In genomic region chr10:96271017-96271815, GRCh38 we compare ENCODE assay signal across 8 cellular contexts. TPM values are rescaled to one million over a fixed set of nuclear protein-coding genes. Genes with fewer than 3 reads are reported as not detected.
A peak's percentile ranks its signal among the peaks of the same experiment; 100 is the strongest.
DNase-seq lines count a peak whose midpoint lies in the region; ATAC-seq, FAIRE-seq and TF ChIP-seq lines count a peak whose summit lies in the region.

Gene BLNK, minus strand, starts transcription at chr10:96271569. Its CDS starts 171 bp downstream, at chr10:96271398.

- H3K4me2 ChIP-seq in BLaER1 = peak within 1 kb of the TSS; percentile 95

- H3K27me3 ChIP-seq in BLaER1 = no peaks in the 10 kb centered on the region
- no peaks in the 10 kb centered on the region for H3K27me3 ChIP-seq in A673 (replicated peaks; ENCODE audit: insufficient read depth, low read depth, low read length, poor library complexity)

- peak; percentile 75 for ATAC-seq in HG03175 (IDR thresholded peaks at IDR 0.05; ENCODE audit: unreplicated experiment)
- ATAC-seq in activated naive CD8-positive, alpha-beta T cell treated with anti-CD3 and anti-CD28 coated beads, Interleukin-2, amount 50 U/mL, for 24 hours = peak; percentile 26

- H3K9me3 Mint-ChIP-seq in activated naive CD8-positive, alpha-beta T cell treated with anti-CD3 and anti-CD28 coated beads, Interleukin-2, amount 50 U/mL, for 24 hours = no peaks in the 10 kb centered on the region

- H3K27ac ChIP-seq in BLaER1 = peak within 1 kb of the TSS; percentile 83
- no peak within 1 kb of the TSS for H3K27ac ChIP-seq in A673 (ENCODE audit: low read depth, low read length, poor library complexity, severe bottlenecking)

- peaks cover 11% of the 10 kb centered on the region for H3K4me1 Mint-ChIP-seq in activated naive CD8-positive, alpha-beta T cell treated with anti-CD3 and anti-CD28 coated beads, Interleukin-2, amount 50 U/mL, for 24 hours

- peaks cover 24% of the 10 kb centered on the region for H4K20me1 ChIP-seq in BLaER1

- no peaks in the 10 kb centered on the region for H3K36me3 Mint-ChIP-seq in activated naive CD8-positive, alpha-beta T cell treated with anti-CD3 and anti-CD28 coated beads, Interleukin-2, amount 50 U/mL, for 24 hours (ENCODE audit: low read depth)

- intact Hi-C loops in A673 (cut with micrococcal nuclease; ENCODE audit: unreplicated experiment) = no loop called here

- POLR2A ChIA-PET in A673 (lab: Charles Lee; ENCODE audit: low non-redundant PET) = no interaction called here

- 0 out of 2 replicates have a peak, but pooled peaks cover 4% of the 10 kb centered on the region for H3K9me3 ChIP-seq in BLaER1
- H3K9me3 ChIP-seq in A673 (ENCODE audit: low read depth, low read length, poor library complexity, severe bottlenecking) = no peaks in the 10 kb centered on the region

- DNase-seq in GM19240 (ENCODE audit: insufficient read length, low spot score) (peak; percentile 53), medulla oblongata (ENCODE audit: extremely low spot score) (peak; percentile 78), D721Med (ENCODE audit: insufficient read length, low spot score) (no peak), A673 (ENCODE audit: low spot score) (no peak)
- DNase-seq in activated naive CD8-positive, alpha-beta T cell treated with anti-CD3 and anti-CD28 coated beads, Interleukin-2, amount 50 U/mL, for 24 hours = no peak
- DNase-seq in activated naive CD4-positive, alpha-beta T cell treated with Interleukin-2 at 50 U/mL for 16 hours = no peak

- peaks cover 66% of the 10 kb centered on the region for H3K4me1 ChIP-seq in BLaER1
- H3K4me1 ChIP-seq in A673 (ENCODE audit: insufficient read depth, low read length, poor library complexity, severe bottlenecking) = no peaks in the 10 kb centered on the region

- H3K27me3 Mint-ChIP-seq in activated naive CD8-positive, alpha-beta T cell treated with anti-CD3 and anti-CD28 coated beads, Interleukin-2, amount 50 U/mL, for 24 hours = peaks cover 1% of the 10 kb centered on the region

- CTCF ChIA-PET in A673 (lab: Charles Lee) = interaction anchor here (1.1 kb wide), 1 partner anchor 63 kb away, joined by 5 read pairs; no protein-coding TSS in a partner anchor

- H3K36me3 ChIP-seq in BLaER1 (peaks cover 20% of the 10 kb centered on the region), A673 (ENCODE audit: insufficient read depth, low read length, poor library complexity, severe bottlenecking) (no peaks in the 10 kb centered on the region)

- FAIRE-seq in D721Med (lab: Jason Lieb, UNC) = no peak

- peak within 1 kb of the TSS; percentile 50 for H3K4me3 Mint-ChIP-seq in activated naive CD8-positive, alpha-beta T cell treated with anti-CD3 and anti-CD28 coated beads, Interleukin-2, amount 50 U/mL, for 24 hours

- BruUV-seq in A673 (replicated peaks; lab: Mats Ljungman, UMichigan) = no TSS peak

- H3K27ac Mint-ChIP-seq in activated naive CD8-positive, alpha-beta T cell treated with anti-CD3 and anti-CD28 coated beads, Interleukin-2, amount 50 U/mL, for 24 hours = peak within 1 kb of the TSS; percentile 74

- H3K9ac ChIP-seq in BLaER1 = peak within 1 kb of the TSS; percentile 85

- TF ChIP-seq CTCF in D721Med (IDR thresholded peaks at IDR 0.05; ENCODE audit: insufficient read depth, missing control alignments) = no peak
- no peak for TF ChIP-seq CTCF in A673 (conservative IDR thresholded peaks at IDR 0.05; ENCODE audit: low read depth, low read length)

- H3K4me3 ChIP-seq in BLaER1 (peak within 1 kb of the TSS; percentile 72), A673 (ENCODE audit: low read depth, low read length, poor library complexity, severe bottlenecking) (no peak within 1 kb of the TSS)

RNA-seq across cellular contexts. Expression of gene BLNK, which starts in this region (rescaled TPM):
- total RNA-seq in A673 (2021) = not detected in 2 replicates

Comparison
In these comparisons a context has a peak if more than half of its experiments do, and no peak if none do; other contexts are left out.
1. DNase-seq: peak in GM19240 (single experiment) and medulla oblongata (single experiment); none in activated naive CD8-positive, alpha-beta T cell treated with anti-CD3 and anti-CD28 coated beads, Interleukin-2, amount 50 U/mL, for 24 hours (single experiment), activated naive CD4-positive, alpha-beta T cell treated with Interleukin-2 at 50 U/mL for 16 hours (single experiment), D721Med (single experiment) and A673 (single experiment).